8 cellular contexts compared by ENCODE assay signal in the genomic region with DNA sequence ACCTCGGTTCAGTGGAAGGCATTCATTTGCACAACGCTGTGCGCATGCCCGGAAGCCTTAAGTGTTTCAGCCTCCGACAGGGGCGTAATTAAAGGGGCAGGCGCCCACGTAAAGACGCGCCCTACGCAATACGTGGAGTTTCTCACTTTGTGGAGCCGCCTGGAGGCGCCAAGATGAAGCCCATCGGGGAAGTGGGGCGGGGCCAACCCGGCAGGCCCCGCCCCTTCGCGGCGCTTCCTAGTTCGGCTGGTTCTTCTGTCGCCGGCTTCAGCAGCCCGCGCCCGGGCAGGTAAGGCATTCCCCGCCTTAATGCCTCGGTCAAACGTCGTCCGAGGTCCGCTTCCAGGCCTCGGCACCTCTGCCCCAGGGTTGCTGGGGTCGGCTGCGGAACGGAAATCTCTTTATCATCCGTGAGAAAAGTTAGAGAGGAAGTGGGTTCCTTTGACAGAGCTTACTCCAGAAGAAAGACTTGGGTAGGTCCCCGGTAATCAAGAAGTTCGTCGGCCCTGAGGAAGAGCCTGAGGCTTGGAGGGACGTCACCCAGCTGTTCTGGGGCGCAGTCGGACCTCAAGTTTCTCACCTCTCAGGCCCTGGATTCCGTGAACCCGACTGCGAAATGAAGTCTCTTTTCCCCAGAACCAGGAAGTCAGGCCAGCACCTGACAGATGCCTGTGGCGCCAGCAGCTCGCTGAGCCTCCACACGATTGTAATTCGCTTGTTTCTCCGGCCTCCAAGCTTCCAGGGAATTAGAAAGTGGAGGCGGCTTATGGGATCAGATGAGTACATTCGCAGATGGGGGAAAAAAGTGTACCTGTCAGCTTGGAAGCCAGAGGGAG. TPM values are rescaled to one million over a fixed set of nuclear protein-coding genes. Genes with fewer than 3 reads are reported as not detected.
DNase-seq lines count a peak whose midpoint lies in the region; ATAC-seq, FAIRE-seq and TF ChIP-seq lines count a peak whose summit lies in the region.

IRAK4 (plus strand) TSS at position 224 of the 836 bp plus-strand sequence. CDS start 9,161 bp downstream, outside the sequence.
A gene with protein sequence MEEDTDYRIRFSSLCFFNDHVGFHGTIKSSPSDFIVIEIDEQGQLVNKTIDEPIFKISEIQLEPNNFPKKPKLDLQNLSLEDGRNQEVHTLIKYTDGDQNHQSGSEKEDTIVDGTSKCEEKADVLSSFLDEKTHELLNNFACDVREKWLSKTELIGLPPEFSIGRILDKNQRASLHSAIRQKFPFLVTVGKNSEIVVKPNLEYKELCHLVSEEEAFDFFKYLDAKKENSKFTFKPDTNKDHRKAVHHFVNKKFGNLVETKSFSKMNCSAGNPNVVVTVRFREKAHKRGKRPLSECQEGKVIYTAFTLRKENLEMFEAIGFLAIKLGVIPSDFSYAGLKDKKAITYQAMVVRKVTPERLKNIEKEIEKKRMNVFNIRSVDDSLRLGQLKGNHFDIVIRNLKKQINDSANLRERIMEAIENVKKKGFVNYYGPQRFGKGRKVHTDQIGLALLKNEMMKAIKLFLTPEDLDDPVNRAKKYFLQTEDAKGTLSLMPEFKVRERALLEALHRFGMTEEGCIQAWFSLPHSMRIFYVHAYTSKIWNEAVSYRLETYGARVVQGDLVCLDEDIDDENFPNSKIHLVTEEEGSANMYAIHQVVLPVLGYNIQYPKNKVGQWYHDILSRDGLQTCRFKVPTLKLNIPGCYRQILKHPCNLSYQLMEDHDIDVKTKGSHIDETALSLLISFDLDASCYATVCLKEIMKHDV (minus strand): TSS at position 63 of the 836 bp plus-strand sequence. CDS start 3,545 bp downstream, outside the sequence.

- H2AFZ ChIP-seq in mammary epithelial cell (ENCODE audit: low read depth, low read length): peak within 1 kb of the TSS; percentile 92

- no peaks in the 10 kb centered on the region for H3K9me3 ChIP-seq in WERI-Rb-1 (ENCODE audit: severe bottlenecking)
- H3K9me3 ChIP-seq in mammary epithelial cell (replicated peaks; ENCODE audit: insufficient read depth, low read length): no peaks in the 10 kb centered on the region
- no peaks in the 10 kb centered on the region for H3K9me3 ChIP-seq in iPS-20b (ENCODE audit: insufficient read depth, low read depth, low read length)
- no peaks in the 10 kb centered on the region for H3K9me3 ChIP-seq in small intestine (ENCODE audit: control insufficient read depth, low read depth)

- ATAC-seq in GM18870 (IDR thresholded peaks at IDR 0.05; ENCODE audit: unreplicated experiment): peak; percentile 94
- peak; percentile 98 for ATAC-seq in HG03135 (IDR thresholded peaks at IDR 0.05; ENCODE audit: unreplicated experiment)

- peak within 1 kb of the TSS; percentile 84 for H3K9ac ChIP-seq in mammary epithelial cell (ENCODE audit: insufficient read depth, low read length)
- H3K9ac ChIP-seq in iPS-20b (ENCODE audit: low read depth, low read length): peak within 1 kb of the TSS; percentile 83; the same call in 1 of the 2 replicates

- BruUV-seq in mammary epithelial cell (replicated peaks; lab: Mats Ljungman, UMichigan): TSS peak; percentile 57

- H3K4me2 ChIP-seq in mammary epithelial cell (ENCODE audit: insufficient read depth, low read depth, low read length): peak within 1 kb of the TSS; percentile 95

- H3K27ac ChIP-seq in WERI-Rb-1 (peak within 1 kb of the TSS; percentile 98), mammary epithelial cell (ENCODE audit: insufficient read depth, low read depth, low read length) (peak within 1 kb of the TSS; percentile 81), iPS-20b (ENCODE audit: low read length) (no peak within 1 kb of the TSS), small intestine (ENCODE audit: low read depth in 1 of 2, low read length in 1 of 2) (peak within 1 kb of the TSS; percentile 86 to 99)

- TF ChIP-seq CTCF in AG04449 (IDR thresholded peaks at IDR 0.05; ENCODE audit: insufficient read depth, low read length, missing control alignments) (peak; percentile 55), WERI-Rb-1 (IDR thresholded peaks at IDR 0.05; ENCODE audit: low read depth, low read length) (peak; percentile 56), mammary epithelial cell (conservative IDR thresholded peaks at IDR 0.05 in 1 of 2, IDR thresholded peaks at IDR 0.05 in 1 of 2; ENCODE audit: extremely low read depth in 1 of 2, insufficient read depth in 1 of 2, low read depth in 1 of 2, low read length in 2 of 2) (peak; percentile 39 to 57)

- 3% methylated on average over 29 of the region's 54 CpGs for WGBS in mammary epithelial cell (ENCODE audit: low coverage, missing lambda C conversion rate)
- WGBS in small intestine, 3 donors: 0 to 1% (median 0%) methylated on average over 54 of the region's 54 CpGs

- no peaks in the 10 kb centered on the region for H3K27me3 ChIP-seq in WERI-Rb-1 (ENCODE audit: insufficient read depth, low read depth, severe bottlenecking)
- no peaks in the 10 kb centered on the region for H3K27me3 ChIP-seq in mammary epithelial cell (ENCODE audit: insufficient read depth, low read length)
- no peaks in the 10 kb centered on the region for H3K27me3 ChIP-seq in iPS-20b (ENCODE audit: insufficient read depth, low read length)
- H3K27me3 ChIP-seq in small intestine (ENCODE audit: control insufficient read depth in 2 of 2, insufficient read depth in 2 of 2, low read length in 2 of 2): no peaks in the 10 kb centered on the region

- in situ Hi-C loops in mammary epithelial cell (cut with MboI; ENCODE audit: low sequenced_read_pairs in 2 of 2): loop anchor here in 1 of 2 donors (5.0 to 25.0 kb wide), 2 partner anchors 123 to 1178 kb away; no protein-coding TSS in a partner anchor

- H3K79me2 ChIP-seq in mammary epithelial cell (ENCODE audit: insufficient read depth, low read length): peaks cover 40% of the 10 kb centered on the region

- H3K4me1 ChIP-seq in mammary epithelial cell (ENCODE audit: insufficient read depth, low read length) (peaks cover 25% of the 10 kb centered on the region), iPS-20b (ENCODE audit: insufficient read depth, low read length) (peaks cover 25% of the 10 kb centered on the region), small intestine (ENCODE audit: control insufficient read depth in 2 of 2, insufficient read depth in 1 of 2, low read depth in 1 of 2, low read length in 1 of 2) (peaks cover 6 to 17% of the 10 kb centered on the region in 2 donors)

- peak; percentile 72 for DNase-seq in AG04449 (ENCODE audit: low read depth, low spot score)
- DNase-seq in NCI-H2227 (lab: John Stamatoyannopoulos, UW; ENCODE audit: unreplicated experiment): peak; percentile 96
- DNase-seq in WERI-Rb-1: peak; percentile 95
- peak; percentile 94 for DNase-seq in mammary epithelial cell
- peak; percentile 99 for DNase-seq in small intestine

- H4K20me1 ChIP-seq in mammary epithelial cell (ENCODE audit: insufficient read depth, low read length): no peaks in the 10 kb centered on the region

- H3K4me3 ChIP-seq in AG04449 (ENCODE audit: low read depth, low read length) (peak within 1 kb of the TSS; percentile 85), WERI-Rb-1 (ENCODE audit: low read depth, low read length) (peak within 1 kb of the TSS; percentile 71), mammary epithelial cell (replicated peaks in 1 of 3; ENCODE audit: insufficient read depth in 1 of 3, low read depth in 2 of 3, low read length in 3 of 3) (peak within 1 kb of the TSS; percentile 65 to 87 (median 80)), iPS-20b (ENCODE audit: low read length) (peak within 1 kb of the TSS; percentile 83), small intestine (ENCODE audit: low read depth in 1 of 2, low read length in 2 of 2) (peak within 1 kb of the TSS; percentile 39 to 46)

- H3K36me3 ChIP-seq in WERI-Rb-1 (peaks cover 10% of the 10 kb centered on the region), mammary epithelial cell (ENCODE audit: insufficient read depth, low read length) (peaks cover 6% of the 10 kb centered on the region), iPS-20b (ENCODE audit: insufficient read depth, low read depth, low read length) (peaks cover 14% of the 10 kb centered on the region; the same call in 1 of the 2 replicates), small intestine (ENCODE audit: control insufficient read depth in 2 of 2, insufficient read depth in 2 of 2, low read length in 2 of 2) (no peaks in the 10 kb centered on the region)

- intact Hi-C loops in mammary epithelial cell (cut with micrococcal nuclease): loop anchor here (1.0 kb wide), 1 partner anchor 123 kb away; no protein-coding TSS in a partner anchor

- FAIRE-seq in small intestine (lab: Jason Lieb, UNC): no peak

- POLR2A ChIA-PET in AG04449 (lab: Yijun Ruan, JAX): interaction anchor here (0.8 kb wide), 1 partner anchor 48 kb away, joined by 4 read pairs; the partner anchor contains the start of gene TWF1

- dilution Hi-C loops in mammary epithelial cell (cut with HindIII; ENCODE audit: low sequenced_read_pairs): no loop called here

- CTCF ChIA-PET in AG04449 (lab: Yijun Ruan, JAX) (interaction anchor here (0.7 to 3.0 kb wide), 12 partner anchors 10 to 124 kb away, joined by 3 to 15 read pairs (median 6); no protein-coding TSS in a partner anchor), mammary epithelial cell (lab: Charles Lee; ENCODE audit: low non-redundant PET) (interaction anchor here (0.5 to 0.7 kb wide), 3 partner anchors 31 to 1013 kb away, joined by 4 to 7 read pairs (median 7); no protein-coding TSS in a partner anchor)

RNA-seq across cellular contexts. Expression of gene IRAK4, which starts in this region (rescaled TPM):
- total RNA-seq in mammary epithelial cell: 10 to 100 TPM; 15.8 to 18.7 TPM
- polyA plus RNA-seq in mammary epithelial cell (8.9 TPM), small intestine (10 to 100 TPM; 10.6 to 16.1 (median 15.9) TPM)
- polyA minus RNA-seq in mammary epithelial cell: 2.6 TPM

RNA-seq across cellular contexts. Expression of the second gene that starts in this region (rescaled TPM):
- total RNA-seq in mammary epithelial cell: 10 to 100 TPM; 18.7 to 20.0 TPM
- polyA plus RNA-seq in mammary epithelial cell: 4.9 TPM
- 19.9 TPM for polyA minus RNA-seq in mammary epithelial cell
- polyA plus RNA-seq in small intestine: 1 to 10 TPM; 1.6 to 3.4 (median 2.2) TPM
